Comparison of ENCODE assay signal across 1 cellular context in genomic region chr3:179829391-179829790, GRCh38.
TF ChIP-seq lines count a peak whose summit lies in the region.

No MANE protein-coding gene starts in this region.

TF ChIP-seq in H1, 55 proteins besides CTCF, POLR2A, EP300 and RAD21 (continued from another document):
- TF ChIP-seq RXRA (IDR thresholded peaks at IDR 0.05; ENCODE audit: insufficient read depth, low read depth, low read length) (no peak), SIN3A (conservative IDR thresholded peaks at IDR 0.05 in 1 of 2, IDR thresholded peaks at IDR 0.05 in 1 of 2; ENCODE audit: low read depth in 1 of 2, low read length in 2 of 2) (no peak)
